23 cellular contexts compared by ENCODE assay signal in genomic region chr4:2634014-2634413, GRCh38.
DNase-seq lines count a peak whose midpoint lies in the region; ATAC-seq, FAIRE-seq and TF ChIP-seq lines count a peak whose summit lies in the region.
"Had no signal": no experiment of that assay in that cellular context is flagged by ENCODE, and none has a peak within 500 bp of the region (broad histone marks: within the 10 kb centered on the region; RNA-seq: fewer than 3 reads in every experiment).

No MANE protein-coding gene starts in this region.

- no peak for TF ChIP-seq CTCF in HepG2 (CRISPR knock-in tag; IDR thresholded peaks at IDR 0.05)
- no peak for TF ChIP-seq CTCF in stomach (IDR thresholded peaks at IDR 0.05)

- no peak for TF ChIP-seq POLR2A in HepG2 (IDR thresholded peaks at IDR 0.05; ENCODE audit: insufficient read depth in 1 of 2, low read depth in 2 of 2, low read length in 2 of 2)
- no peak for TF ChIP-seq POLR2A in stomach (IDR thresholded peaks at IDR 0.05)

- WGBS in HepG2 (ENCODE audit: low lambda C conversion rate) = 97% methylated on average over 5 of the region's 5 CpGs
- WGBS in stomach, 5 donors = 89 to 97% (median 92%) methylated on average over 5 of the region's 5 CpGs

- H3K36me3 ChIP-seq in HepG2 (replicated peaks in 1 of 2; ENCODE audit: control insufficient read depth in 1 of 2, insufficient read depth in 2 of 2, low read length in 2 of 2) (peaks cover 30 to 74% of the 10 kb centered on the region in 2 experiments), stomach (peaks cover 33 to 95% (median 91%) of the 10 kb centered on the region in 4 donors)

- H3K27me3 Mint-ChIP-seq in activated T-cell treated with anti-CD3 and anti-CD28 coated beads, Interleukin-2, amount 50 U/mL, for 24 hours = no peaks in the 10 kb centered on the region
- H3K27me3 Mint-ChIP-seq: activated naive CD8-positive, alpha-beta T cell treated with anti-CD3 and anti-CD28 coated beads, Interleukin-2, amount 10 ng/mL, durations not matched to agents 7 days and 5 days had no signal

- H3K9me3 Mint-ChIP-seq in activated T-cell treated with anti-CD3 and anti-CD28 coated beads, Interleukin-2, amount 50 U/mL, for 24 hours = no peaks in the 10 kb centered on the region
- H3K9me3 Mint-ChIP-seq: activated naive CD8-positive, alpha-beta T cell treated with anti-CD3 and anti-CD28 coated beads, Interleukin-2, amount 10 ng/mL, durations not matched to agents 7 days and 5 days; HFFc6 had no signal

- POLR2A ChIA-PET in HepG2 (lab: Yijun Ruan, JAX) = no interaction called here

- no TSS peak for BruUV-seq in HepG2 (replicated peaks; lab: Mats Ljungman, UMichigan)

- ATAC-seq in HepG2 (no peak; the same call in 2 of the 3 replicates), HG03095 (IDR thresholded peaks at IDR 0.05; ENCODE audit: unreplicated experiment) (no peak)
- ATAC-seq: A549, K562 had no signal

- DNase-seq in activated T-cell treated with anti-CD3 and anti-CD28 coated beads, Interleukin-2, amount 50 U/mL, for 24 hours = peak; percentile 6
- no peak for DNase-seq in activated T-cell treated with anti-CD3 and anti-CD28 coated beads, Interleukin-2, amount 50 U/mL, for 48 hours
- peak; percentile 9 for DNase-seq in amniotic epithelial cell (ENCODE audit: low read depth)
- no peak for DNase-seq in HepG2 (ENCODE audit: low spot score)
- DNase-seq in stomach = peak; percentile 8
- DNase-seq in central memory CD4-positive, alpha-beta T cell = no peak
- DNase-seq in UCSD-AML1 (lab: John Stamatoyannopoulos, UW; ENCODE audit: unreplicated experiment) = no peak
- DNase-seq: activated naive CD8-positive, alpha-beta T cell treated with anti-CD3 and anti-CD28 coated beads, Interleukin-2, amount 10 ng/mL, durations not matched to agents 7 days and 5 days; BE2C; brain microvascular endothelial cell; HFFc6; MM.1S; NCI-H146; NCI-H524 treated with DMSO at 0.1 percent for 48 hours; SK-N-SH; stimulated activated CD4-positive, alpha-beta T cell treated with anti-CD3 and anti-CD28 coated beads, Interleukin-15, amount 100 ng/mL, for 24 hours had no signal

- H4K20me1 ChIP-seq in HepG2 (ENCODE audit: insufficient read depth, low read length) = no peaks in the 10 kb centered on the region

- H3K4me3 ChIP-seq in HepG2 (replicated peaks in 1 of 3; ENCODE audit: insufficient read depth in 1 of 3, low read depth in 2 of 3, low read length in 3 of 3) = no peak overlapping the region
- H3K4me3 ChIP-seq in stomach = no peak overlapping the region
- H3K4me3 ChIP-seq: A549, coronary artery, K562 had no signal

- no peak overlapping the region for H3K9ac ChIP-seq in HepG2 (ENCODE audit: insufficient read depth, low read depth, low read length)
- H3K9ac ChIP-seq: SK-N-SH had no signal

- H3K27ac ChIP-seq in HepG2 (ENCODE audit: extremely low read length, insufficient read depth, low read length) = no peak overlapping the region
- H3K27ac ChIP-seq in stomach = no peak overlapping the region
- H3K27ac ChIP-seq: A549, brain microvascular endothelial cell, coronary artery had no signal

- intact Hi-C loops in HepG2 (cut with micrococcal nuclease; ENCODE audit: unreplicated experiment) (no loop called here), stomach (cut with DNase I; ENCODE audit: low total_unique reads) (no loop called here)

- H3K27ac Mint-ChIP-seq in activated T-cell treated with anti-CD3 and anti-CD28 coated beads, Interleukin-2, amount 50 U/mL, for 24 hours = peak overlapping the region; percentile 31
- H3K27ac Mint-ChIP-seq: activated naive CD8-positive, alpha-beta T cell treated with anti-CD3 and anti-CD28 coated beads, Interleukin-2, amount 10 ng/mL, durations not matched to agents 7 days and 5 days; HFFc6 had no signal

- in situ Hi-C loops in HepG2 (cut with HindIII; ENCODE audit: extremely low pct_ligation_motif_present, low pct_unique_long_range_greater_than_20kb) = no loop called here

- H3K79me2 ChIP-seq in HepG2 (ENCODE audit: insufficient read depth, low read length) = no peaks in the 10 kb centered on the region

- no peak overlapping the region for H3K4me3 Mint-ChIP-seq in activated T-cell treated with anti-CD3 and anti-CD28 coated beads, Interleukin-2, amount 50 U/mL, for 24 hours
- H3K4me3 Mint-ChIP-seq: activated naive CD8-positive, alpha-beta T cell treated with anti-CD3 and anti-CD28 coated beads, Interleukin-2, amount 10 ng/mL, durations not matched to agents 7 days and 5 days; HFFc6 had no signal

- H3K9me3 ChIP-seq in HepG2 (ENCODE audit: low read length) (no peaks in the 10 kb centered on the region), stomach (no peaks in the 10 kb centered on the region)
- H3K9me3 ChIP-seq: A549, BE2C, SK-N-SH had no signal

- no peak overlapping the region for H3K4me2 ChIP-seq in HepG2 (ENCODE audit: low read depth, low read length)
- H3K4me2 ChIP-seq: A549, SK-N-SH had no signal

- CTCF ChIA-PET in HepG2 (lab: Yijun Ruan, JAX; ENCODE audit: low intra/inter-chr PET ratio, low total read pairs) = no interaction called here

- no peak for TF ChIP-seq RAD21 in HepG2 (CRISPR knock-in tag; IDR thresholded peaks at IDR 0.05)

- H3K4me1 Mint-ChIP-seq in activated T-cell treated with anti-CD3 and anti-CD28 coated beads, Interleukin-2, amount 50 U/mL, for 24 hours (ENCODE audit: low read depth) = no peaks in the 10 kb centered on the region
- H3K4me1 Mint-ChIP-seq: activated naive CD8-positive, alpha-beta T cell treated with anti-CD3 and anti-CD28 coated beads, Interleukin-2, amount 10 ng/mL, durations not matched to agents 7 days and 5 days had no signal

- H3K4me1 ChIP-seq in HepG2 (ENCODE audit: insufficient read depth, low read length) = peaks cover 8% of the 10 kb centered on the region; the same call in 1 of the 2 replicates
- H3K4me1 ChIP-seq in stomach = peaks cover 0 to 13% (median 8%) of the 10 kb centered on the region in 4 donors
- H3K4me1 ChIP-seq: A549, BE2C had no signal

- FAIRE-seq in HepG2 (lab: Jason Lieb, UNC) = no peak
- FAIRE-seq: A549, endometrium, GM12891, K562, urothelium cell line had no signal

- no peaks in the 10 kb centered on the region for H3K27me3 ChIP-seq in HepG2 (ENCODE audit: control insufficient read depth in 1 of 2, insufficient read depth in 2 of 2, low read length in 2 of 2)
- H3K27me3 ChIP-seq in stomach = no peaks in the 10 kb centered on the region
- H3K27me3 ChIP-seq: BE2C, brain microvascular endothelial cell had no signal

- no peak overlapping the region for H2AFZ ChIP-seq in HepG2 (ENCODE audit: low read length)

- TF ChIP-seq EP300 in HepG2 (IDR thresholded peaks at IDR 0.05; ENCODE audit: low read depth in 2 of 2, low read length in 2 of 2) (no peak), HepG2 (CRISPR knock-in tag; IDR thresholded peaks at IDR 0.05; ENCODE audit: borderline replicate concordance) (no peak), stomach (IDR thresholded peaks at IDR 0.05) (no peak)

- peaks cover 89% of the 10 kb centered on the region for H3K36me3 Mint-ChIP-seq in activated T-cell treated with anti-CD3 and anti-CD28 coated beads, Interleukin-2, amount 50 U/mL, for 24 hours (ENCODE audit: low read depth)

TF ChIP-seq in HepG2, 621 proteins besides CTCF, POLR2A, EP300 and RAD21:
- TF ChIP-seq ZNF674 (CRISPR knock-in tag; IDR thresholded peaks at IDR 0.05; ENCODE audit: low read depth) = no peak
- TF ChIP-seq ZNF205 (CRISPR knock-in tag; IDR thresholded peaks at IDR 0.05) = no peak
- no peak for TF ChIP-seq ZNF274 (CRISPR knock-in tag; IDR thresholded peaks at IDR 0.05)
- no peak for TF ChIP-seq ZNF644 (CRISPR knock-in tag; IDR thresholded peaks at IDR 0.05; ENCODE audit: low read depth)
- peak; percentile 51 for TF ChIP-seq RBM22 (optimal IDR thresholded peaks at IDR 0.05; ENCODE audit: low read length)

Comparison
In these comparisons a context has a peak if more than half of its experiments do, and no peak if none do; other contexts are left out.
1. DNase-seq: peak in activated T-cell treated with anti-CD3 and anti-CD28 coated beads, Interleukin-2, amount 50 U/mL, for 24 hours (single experiment), amniotic epithelial cell (single experiment) and stomach (single experiment); none in activated T-cell treated with anti-CD3 and anti-CD28 coated beads, Interleukin-2, amount 50 U/mL, for 48 hours (0 of 2), HepG2 (single experiment), central memory CD4-positive, alpha-beta T cell (single experiment) and UCSD-AML1 (single experiment).